In the genomic region with DNA sequence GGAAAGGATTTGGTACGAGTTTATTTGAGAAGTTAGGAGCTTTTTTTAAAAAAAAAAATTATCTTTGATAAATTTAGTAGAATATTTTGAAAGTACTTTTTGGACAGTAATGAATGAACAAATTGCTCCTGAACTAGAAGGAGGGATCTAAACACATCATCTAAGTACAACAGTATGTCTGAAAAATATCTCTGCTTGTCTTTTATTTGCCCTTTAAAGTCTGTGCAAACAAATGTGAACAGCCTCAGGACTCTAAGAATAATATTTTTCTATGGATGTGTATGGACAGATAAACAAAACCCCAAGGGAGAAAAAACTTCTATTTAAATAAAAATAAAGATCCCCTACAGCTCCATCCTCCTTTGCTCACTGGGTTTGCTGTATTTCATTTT, we compare ENCODE assay signal across 2 cellular contexts.
TF ChIP-seq lines count a peak whose summit lies in the region.

No MANE protein-coding gene starts in this region.

TF ChIP-seq in SK-N-SH, 30 proteins besides CTCF, POLR2A, EP300 and RAD21 (continued from another document):
- TF ChIP-seq, protein P1, sequence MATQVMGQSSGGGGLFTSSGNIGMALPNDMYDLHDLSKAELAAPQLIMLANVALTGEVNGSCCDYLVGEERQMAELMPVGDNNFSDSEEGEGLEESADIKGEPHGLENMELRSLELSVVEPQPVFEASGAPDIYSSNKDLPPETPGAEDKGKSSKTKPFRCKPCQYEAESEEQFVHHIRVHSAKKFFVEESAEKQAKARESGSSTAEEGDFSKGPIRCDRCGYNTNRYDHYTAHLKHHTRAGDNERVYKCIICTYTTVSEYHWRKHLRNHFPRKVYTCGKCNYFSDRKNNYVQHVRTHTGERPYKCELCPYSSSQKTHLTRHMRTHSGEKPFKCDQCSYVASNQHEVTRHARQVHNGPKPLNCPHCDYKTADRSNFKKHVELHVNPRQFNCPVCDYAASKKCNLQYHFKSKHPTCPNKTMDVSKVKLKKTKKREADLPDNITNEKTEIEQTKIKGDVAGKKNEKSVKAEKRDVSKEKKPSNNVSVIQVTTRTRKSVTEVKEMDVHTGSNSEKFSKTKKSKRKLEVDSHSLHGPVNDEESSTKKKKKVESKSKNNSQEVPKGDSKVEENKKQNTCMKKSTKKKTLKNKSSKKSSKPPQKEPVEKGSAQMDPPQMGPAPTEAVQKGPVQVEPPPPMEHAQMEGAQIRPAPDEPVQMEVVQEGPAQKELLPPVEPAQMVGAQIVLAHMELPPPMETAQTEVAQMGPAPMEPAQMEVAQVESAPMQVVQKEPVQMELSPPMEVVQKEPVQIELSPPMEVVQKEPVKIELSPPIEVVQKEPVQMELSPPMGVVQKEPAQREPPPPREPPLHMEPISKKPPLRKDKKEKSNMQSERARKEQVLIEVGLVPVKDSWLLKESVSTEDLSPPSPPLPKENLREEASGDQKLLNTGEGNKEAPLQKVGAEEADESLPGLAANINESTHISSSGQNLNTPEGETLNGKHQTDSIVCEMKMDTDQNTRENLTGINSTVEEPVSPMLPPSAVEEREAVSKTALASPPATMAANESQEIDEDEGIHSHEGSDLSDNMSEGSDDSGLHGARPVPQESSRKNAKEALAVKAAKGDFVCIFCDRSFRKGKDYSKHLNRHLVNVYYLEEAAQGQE (IDR thresholded peaks at IDR 0.05; ENCODE audit: low read depth, low read length), result no peak
- TF ChIP-seq ZBTB33 (IDR thresholded peaks at IDR 0.05; ENCODE audit: borderline replicate concordance, low read depth) (no peak), TCF12 (IDR thresholded peaks at IDR 0.05) (no peak), YY1 (IDR thresholded peaks at IDR 0.05; ENCODE audit: low read depth) (no peak), RXRA (IDR thresholded peaks at IDR 0.05; ENCODE audit: borderline replicate concordance, low read depth) (no peak)

TF ChIP-seq in SK-N-SH treated with all-trans-retinoic acid at 6 μM for 48 hours, 23 proteins besides CTCF, POLR2A, EP300 and RAD21 (continued from another document):
- no peak for TF ChIP-seq POU6F1 (CRISPR knock-in tag; IDR thresholded peaks at IDR 0.05; ENCODE audit: borderline replicate concordance, low read depth)
- no peak for TF ChIP-seq ZNF565 (CRISPR knock-in tag; conservative IDR thresholded peaks at IDR 0.05; ENCODE audit: low read depth)
- TF ChIP-seq ISL1 (CRISPR knock-in tag; IDR thresholded peaks at IDR 0.05), result no peak
- TF ChIP-seq, protein P2, sequence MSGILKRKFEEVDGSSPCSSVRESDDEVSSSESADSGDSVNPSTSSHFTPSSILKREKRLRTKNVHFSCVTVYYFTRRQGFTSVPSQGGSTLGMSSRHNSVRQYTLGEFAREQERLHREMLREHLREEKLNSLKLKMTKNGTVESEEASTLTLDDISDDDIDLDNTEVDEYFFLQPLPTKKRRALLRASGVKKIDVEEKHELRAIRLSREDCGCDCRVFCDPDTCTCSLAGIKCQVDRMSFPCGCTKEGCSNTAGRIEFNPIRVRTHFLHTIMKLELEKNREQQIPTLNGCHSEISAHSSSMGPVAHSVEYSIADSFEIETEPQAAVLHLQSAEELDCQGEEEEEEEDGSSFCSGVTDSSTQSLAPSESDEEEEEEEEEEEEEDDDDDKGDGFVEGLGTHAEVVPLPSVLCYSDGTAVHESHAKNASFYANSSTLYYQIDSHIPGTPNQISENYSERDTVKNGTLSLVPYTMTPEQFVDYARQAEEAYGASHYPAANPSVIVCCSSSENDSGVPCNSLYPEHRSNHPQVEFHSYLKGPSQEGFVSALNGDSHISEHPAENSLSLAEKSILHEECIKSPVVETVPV (CRISPR knock-in tag; IDR thresholded peaks at IDR 0.05), result no peak
- TF ChIP-seq ZNF8 (CRISPR knock-in tag; IDR thresholded peaks at IDR 0.05), result no peak
- no peak for TF ChIP-seq ZFP30 (CRISPR knock-in tag; IDR thresholded peaks at IDR 0.05)
- TF ChIP-seq ESRRG (CRISPR knock-in tag; IDR thresholded peaks at IDR 0.05), result no peak
- TF ChIP-seq TCF4 (CRISPR knock-in tag; IDR thresholded peaks at IDR 0.05; ENCODE audit: borderline replicate concordance), result no peak
- TF ChIP-seq, protein P3, sequence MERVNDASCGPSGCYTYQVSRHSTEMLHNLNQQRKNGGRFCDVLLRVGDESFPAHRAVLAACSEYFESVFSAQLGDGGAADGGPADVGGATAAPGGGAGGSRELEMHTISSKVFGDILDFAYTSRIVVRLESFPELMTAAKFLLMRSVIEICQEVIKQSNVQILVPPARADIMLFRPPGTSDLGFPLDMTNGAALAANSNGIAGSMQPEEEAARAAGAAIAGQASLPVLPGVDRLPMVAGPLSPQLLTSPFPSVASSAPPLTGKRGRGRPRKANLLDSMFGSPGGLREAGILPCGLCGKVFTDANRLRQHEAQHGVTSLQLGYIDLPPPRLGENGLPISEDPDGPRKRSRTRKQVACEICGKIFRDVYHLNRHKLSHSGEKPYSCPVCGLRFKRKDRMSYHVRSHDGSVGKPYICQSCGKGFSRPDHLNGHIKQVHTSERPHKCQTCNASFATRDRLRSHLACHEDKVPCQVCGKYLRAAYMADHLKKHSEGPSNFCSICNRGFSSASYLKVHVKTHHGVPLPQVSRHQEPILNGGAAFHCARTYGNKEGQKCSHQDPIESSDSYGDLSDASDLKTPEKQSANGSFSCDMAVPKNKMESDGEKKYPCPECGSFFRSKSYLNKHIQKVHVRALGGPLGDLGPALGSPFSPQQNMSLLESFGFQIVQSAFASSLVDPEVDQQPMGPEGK (CRISPR knock-in tag; IDR thresholded peaks at IDR 0.05; ENCODE audit: borderline replicate concordance), result no peak
- no peak for TF ChIP-seq SNAI2 (CRISPR knock-in tag; IDR thresholded peaks at IDR 0.05)
- no peak for TF ChIP-seq ZC3H10 (CRISPR knock-in tag; IDR thresholded peaks at IDR 0.05)
- no peak for TF ChIP-seq GLIS3 (CRISPR knock-in tag; IDR thresholded peaks at IDR 0.05)
- no peak for TF ChIP-seq RARB (CRISPR knock-in tag; IDR thresholded peaks at IDR 0.05)
- no peak for TF ChIP-seq PPARA (CRISPR knock-in tag; IDR thresholded peaks at IDR 0.05; ENCODE audit: borderline replicate concordance)
- TF ChIP-seq BACH2 (CRISPR knock-in tag; IDR thresholded peaks at IDR 0.05; ENCODE audit: borderline replicate concordance), result no peak
